ENCODE assay signal across 28 cellular contexts in the genomic region with DNA sequence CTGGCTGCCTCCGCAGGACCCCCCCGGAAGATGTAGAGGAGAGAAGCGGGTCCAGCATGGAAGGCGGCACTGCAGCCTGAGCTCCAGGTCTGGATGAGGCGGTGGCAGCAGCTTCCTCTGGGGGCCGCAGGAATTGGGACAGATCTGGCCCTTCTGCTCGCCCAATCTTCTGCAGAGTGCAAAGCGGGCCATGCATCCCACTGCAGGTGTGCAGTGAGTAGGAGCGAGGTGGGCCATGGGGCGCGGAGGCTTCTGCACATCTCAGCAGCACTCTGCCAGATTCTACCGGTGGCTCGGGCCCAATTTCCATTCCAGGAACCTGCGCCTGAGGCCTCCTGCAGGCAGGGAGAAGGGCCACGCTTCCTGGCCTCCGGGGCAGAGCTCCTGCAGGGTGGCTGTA.
"Had no signal": no experiment of that assay in that cellular context is flagged by ENCODE, and none has a peak within 500 bp of the region (broad histone marks: within the 10 kb centered on the region; RNA-seq: fewer than 3 reads in every experiment).

No MANE protein-coding gene starts in this region.

- H3K4me3 Mint-ChIP-seq: immature natural killer cell; naive thymus-derived CD8-positive, alpha-beta T cell; nephron progenitor cell had no signal

- H3K79me2 ChIP-seq: parathyroid adenoma had no signal

- H3K36me3 ChIP-seq: lower lobe of right lung, neutrophil, prostate gland, right atrium auricular region, thyroid gland had no signal

- H3K36me3 Mint-ChIP-seq: immature natural killer cell had no signal

- H3K9ac ChIP-seq: parathyroid adenoma had no signal

- H3K27me3 Mint-ChIP-seq: naive thymus-derived CD8-positive, alpha-beta T cell had no signal

- ATAC-seq: left ventricle myocardium superior; lower lobe of right lung; naive thymus-derived CD8-positive, alpha-beta T cell; sciatic nerve had no signal

- H3K4me1 ChIP-seq: esophagus squamous epithelium, lower lobe of right lung, parathyroid adenoma, prostate gland, right atrium auricular region, stomach had no signal

- H3K4me2 ChIP-seq: smooth muscle cell had no signal

- H3K4me3 ChIP-seq: coronary artery, esophagus squamous epithelium, lower lobe of right lung, prostate gland, right atrium auricular region, smooth muscle cell, stomach, thyroid gland had no signal

- H3K9me3 ChIP-seq: esophagus squamous epithelium, lower lobe of right lung, neutrophil, prostate gland, right atrium auricular region, stomach, thyroid gland had no signal

- H3K27me3 ChIP-seq: esophagus squamous epithelium, neutrophil, right atrium auricular region, stomach, thyroid gland had no signal

- H2AFZ ChIP-seq: parathyroid adenoma had no signal

- H3K27ac ChIP-seq: coronary artery, esophagus squamous epithelium, lower lobe of right lung, neutrophil, parathyroid adenoma, prostate gland, right atrium auricular region, stomach, thyroid gland had no signal

- H3K27ac Mint-ChIP-seq: immature natural killer cell, nephron progenitor cell had no signal

- DNase-seq: dermis blood vessel endothelial cell; effector memory CD4-positive, alpha-beta T cell; erythroblast; esophagus squamous epithelium; foreskin melanocyte; glutamatergic neuron; hypothalamus; immature natural killer cell; islet precursor cell; left ventricle myocardium superior; lower lobe of right lung; naive thymus-derived CD8-positive, alpha-beta T cell; nephron progenitor cell; stimulated activated CD4-positive, alpha-beta T cell treated with anti-CD3 and anti-CD28 coated beads, Interleukin-12 subunit alpha, Interleukin-12 subunit beta, amount 100 ng/mL, for 4 hours; stimulated activated CD4-positive, alpha-beta T cell treated with anti-CD3 and anti-CD28 coated beads, Interleukin-1b, Interleukin-23, amount 100 ng/mL, for 48 hours; stimulated activated CD4-positive, alpha-beta T cell treated with anti-CD3 and anti-CD28 coated beads, Interleukin-4, amount 100 ng/mL, for 1 hour; stimulated activated CD8-positive, alpha-beta memory T cell treated with anti-CD3 and anti-CD28 coated beads, Interleukin-4, amount 100 ng/mL, for 48 hours; stimulated activated naive CD4-positive, alpha-beta T cell treated with Interleukin-2 at 50 U/mL for 16 hours; stomach; thyroid gland; trophoblast cell had no signal

- H3K9me3 Mint-ChIP-seq: immature natural killer cell; naive thymus-derived CD8-positive, alpha-beta T cell had no signal
